In genomic region chr3:27570421-27571106, GRCh38 we compare ENCODE assay signal across 21 cellular contexts.
DNase-seq lines count a peak whose midpoint lies in the region; ATAC-seq and TF ChIP-seq lines count a peak whose summit lies in the region.
"Had no signal": no experiment of that assay in that cellular context is flagged by ENCODE, and none has a peak within 500 bp of the region (broad histone marks: within the 10 kb centered on the region; RNA-seq: fewer than 3 reads in every experiment).

No MANE protein-coding gene starts in this region.

- no peak for ATAC-seq in CD4-positive, CD25-positive, alpha-beta regulatory T cell (ENCODE audit: low read depth in 2 of 2)
- peak; percentile 63 for ATAC-seq in left ventricle myocardium superior
- ATAC-seq in GM21786 (IDR thresholded peaks at IDR 0.05; ENCODE audit: unreplicated experiment) = no peak
- ATAC-seq in WTC11 = no peak
- no peak for ATAC-seq in stimulated activated naive CD8-positive, alpha-beta T cell treated with anti-CD3 and anti-CD28 coated beads, Interleukin-15, amount 100 ng/mL, for 72 hours
- ATAC-seq: A549; activated naive CD4-positive, alpha-beta T cell treated with anti-CD3 and anti-CD28 coated beads, Interleukin-2, amount 50 U/mL, for 72 hours had no signal

- H3K4me1 ChIP-seq in CD4-positive, CD25-positive, alpha-beta regulatory T cell (ENCODE audit: control insufficient read depth, insufficient read depth, low read length, poor library complexity, severe bottlenecking) = no peaks in the 10 kb centered on the region
- H3K4me1 ChIP-seq in breast epithelium = peaks cover 0 to 4% of the 10 kb centered on the region in 2 donors
- H3K4me1 ChIP-seq in rectal smooth muscle tissue (ENCODE audit: control insufficient read depth, insufficient read depth, low read length) = peaks cover 17% of the 10 kb centered on the region
- H3K4me1 ChIP-seq: BLaER1 had no signal

- peak overlapping the region in 2 of 3 donors; percentile 57 to 77 for H3K27ac Mint-ChIP-seq in CD4-positive, CD25-positive, alpha-beta regulatory T cell
- no peak overlapping the region for H3K27ac Mint-ChIP-seq in WTC11
- H3K27ac Mint-ChIP-seq in stimulated activated naive CD8-positive, alpha-beta T cell treated with anti-CD3 and anti-CD28 coated beads, Interleukin-15, amount 100 ng/mL, for 72 hours = no peak overlapping the region
- H3K27ac Mint-ChIP-seq: activated naive CD4-positive, alpha-beta T cell treated with anti-CD3 and anti-CD28 coated beads, Interleukin-2, amount 50 U/mL, for 72 hours; nephron; progenitor cell of endocrine pancreas had no signal

- no peak overlapping the region for H3K4me3 ChIP-seq in CD4-positive, CD25-positive, alpha-beta regulatory T cell (ENCODE audit: low read depth, low read length)
- H3K4me3 ChIP-seq in breast epithelium (no peak overlapping the region), rectal smooth muscle tissue (ENCODE audit: low read length) (no peak overlapping the region)
- H3K4me3 ChIP-seq: A549, BLaER1 had no signal

- TF ChIP-seq CTCF in breast epithelium (IDR thresholded peaks at IDR 0.05) (no peak), WTC11 (IDR thresholded peaks at IDR 0.05) (no peak)

- intact Hi-C loops in breast epithelium (cut with DNase I; ENCODE audit: low total_unique reads) (no loop called here), left ventricle myocardium superior (cut with micrococcal nuclease) (no loop called here)

- no peaks in the 10 kb centered on the region for H3K27me3 Mint-ChIP-seq in CD4-positive, CD25-positive, alpha-beta regulatory T cell
- H3K27me3 Mint-ChIP-seq in WTC11 (ENCODE audit: low read depth) = no peaks in the 10 kb centered on the region
- no peaks in the 10 kb centered on the region for H3K27me3 Mint-ChIP-seq in stimulated activated naive CD8-positive, alpha-beta T cell treated with anti-CD3 and anti-CD28 coated beads, Interleukin-15, amount 100 ng/mL, for 72 hours
- H3K27me3 Mint-ChIP-seq: progenitor cell of endocrine pancreas had no signal

- no peak overlapping the region for H3K4me3 Mint-ChIP-seq in CD4-positive, CD25-positive, alpha-beta regulatory T cell
- H3K4me3 Mint-ChIP-seq in WTC11 = no peak overlapping the region
- H3K4me3 Mint-ChIP-seq in stimulated activated naive CD8-positive, alpha-beta T cell treated with anti-CD3 and anti-CD28 coated beads, Interleukin-15, amount 100 ng/mL, for 72 hours = no peak overlapping the region
- H3K4me3 Mint-ChIP-seq: nephron had no signal

- H3K9me3 ChIP-seq in CD4-positive, CD25-positive, alpha-beta regulatory T cell (ENCODE audit: control insufficient read depth in 2 of 2, low read length in 2 of 2) = no peaks in the 10 kb centered on the region
- no peaks in the 10 kb centered on the region for H3K9me3 ChIP-seq in breast epithelium
- H3K9me3 ChIP-seq: A549, BLaER1 had no signal

- H3K27me3 ChIP-seq in CD4-positive, CD25-positive, alpha-beta regulatory T cell (ENCODE audit: control insufficient read depth, insufficient read depth, low read length) = no peaks in the 10 kb centered on the region
- H3K27me3 ChIP-seq in breast epithelium = no peaks in the 10 kb centered on the region
- H3K27me3 ChIP-seq in rectal smooth muscle tissue (ENCODE audit: control insufficient read depth, insufficient read depth, low read length) = no peaks in the 10 kb centered on the region
- H3K27me3 ChIP-seq: BLaER1 had no signal

- H3K9me3 Mint-ChIP-seq in CD4-positive, CD25-positive, alpha-beta regulatory T cell = peaks cover 0 to 2% (median 0%) of the 10 kb centered on the region in 7 donors
- no peaks in the 10 kb centered on the region for H3K9me3 Mint-ChIP-seq in WTC11
- H3K9me3 Mint-ChIP-seq in stimulated activated naive CD8-positive, alpha-beta T cell treated with anti-CD3 and anti-CD28 coated beads, Interleukin-15, amount 100 ng/mL, for 72 hours = no peaks in the 10 kb centered on the region
- H3K9me3 Mint-ChIP-seq: nephron had no signal

- CTCF ChIA-PET in WTC11 (lab: Charles Lee) = no interaction called here

- no peaks in the 10 kb centered on the region for H3K36me3 Mint-ChIP-seq in CD4-positive, CD25-positive, alpha-beta regulatory T cell
- no peaks in the 10 kb centered on the region for H3K36me3 Mint-ChIP-seq in WTC11
- H3K36me3 Mint-ChIP-seq: activated naive CD4-positive, alpha-beta T cell treated with anti-CD3 and anti-CD28 coated beads, Interleukin-2, amount 50 U/mL, for 72 hours had no signal

- H3K27ac ChIP-seq in CD4-positive, CD25-positive, alpha-beta regulatory T cell (ENCODE audit: insufficient read depth, low read length, poor library complexity, severe bottlenecking) = no peak overlapping the region
- H3K27ac ChIP-seq in breast epithelium (peak overlapping the region; percentile 79 to 84), rectal smooth muscle tissue (ENCODE audit: low read depth, low read length) (peak overlapping the region; percentile 73)
- H3K27ac ChIP-seq: BLaER1 had no signal

- H3K36me3 ChIP-seq in CD4-positive, CD25-positive, alpha-beta regulatory T cell (ENCODE audit: control insufficient read depth, insufficient read depth, low read length) = no peaks in the 10 kb centered on the region
- H3K36me3 ChIP-seq in breast epithelium (no peaks in the 10 kb centered on the region), rectal smooth muscle tissue (ENCODE audit: control insufficient read depth, insufficient read depth, low read length) (no peaks in the 10 kb centered on the region)
- H3K36me3 ChIP-seq: BLaER1 had no signal

- H3K9ac ChIP-seq in rectal smooth muscle tissue (ENCODE audit: low read length) = no peak overlapping the region
- H3K9ac ChIP-seq: BLaER1 had no signal

- TF ChIP-seq POLR2A in breast epithelium (IDR thresholded peaks at IDR 0.05) = no peak

- H3K4me1 Mint-ChIP-seq in CD4-positive, CD25-positive, alpha-beta regulatory T cell = no peaks in the 10 kb centered on the region
- H3K4me1 Mint-ChIP-seq in WTC11 = peaks cover 17% of the 10 kb centered on the region
- peaks cover 6% of the 10 kb centered on the region for H3K4me1 Mint-ChIP-seq in stimulated activated naive CD8-positive, alpha-beta T cell treated with anti-CD3 and anti-CD28 coated beads, Interleukin-15, amount 100 ng/mL, for 72 hours

- DNase-seq in CD4-positive, CD25-positive, alpha-beta regulatory T cell = no peak
- DNase-seq in breast epithelium (ENCODE audit: low spot score in 2 of 2) (peak in 1 of 2 donors; percentile 45), left ventricle myocardium superior (no peak), WTC11 (ENCODE audit: low spot score) (no peak)
- no peak for DNase-seq in stimulated activated CD4-positive, alpha-beta T cell treated with anti-CD3 and anti-CD28 coated beads, Interleukin-4, amount 100 ng/mL, for 24 hours
- no peak for DNase-seq in stimulated activated naive CD8-positive, alpha-beta T cell treated with anti-CD3 and anti-CD28 coated beads, Interleukin-15, amount 100 ng/mL, for 72 hours
- DNase-seq: activated CD4-positive, alpha-beta T cell treated with anti-CD3 and anti-CD28 coated beads for 48 hours; effector CD8-positive, alpha-beta T cell; erythroblast; NCI-H1092; NCI-H1930; NCI-H226; NCI-H774; T-helper 1 cell had no signal

- POLR2A ChIA-PET in WTC11 (lab: Charles Lee) = no interaction called here

TF ChIP-seq in WTC11, 78 proteins besides CTCF, POLR2A, EP300 and RAD21 (continues in another document):
- no peak for TF ChIP-seq GABPB1 (CRISPR knock-in tag; IDR thresholded peaks at IDR 0.05)
- no peak for TF ChIP-seq ZNF423 (CRISPR knock-in tag; IDR thresholded peaks at IDR 0.05)
- no peak for TF ChIP-seq JUN (CRISPR knock-in tag; IDR thresholded peaks at IDR 0.05)
- TF ChIP-seq SOX15 (CRISPR knock-in tag; IDR thresholded peaks at IDR 0.05) = no peak
- TF ChIP-seq ZSCAN18 (CRISPR knock-in tag; IDR thresholded peaks at IDR 0.05) = no peak
- no peak for TF ChIP-seq ATF3 (CRISPR knock-in tag; conservative IDR thresholded peaks at IDR 0.05)
- TF ChIP-seq NFYB (CRISPR knock-in tag; conservative IDR thresholded peaks at IDR 0.05; ENCODE audit: low read depth) = no peak
- no peak for TF ChIP-seq ZMAT4 (CRISPR knock-in tag; IDR thresholded peaks at IDR 0.05)
- no peak for TF ChIP-seq CREB1 (CRISPR knock-in tag; IDR thresholded peaks at IDR 0.05)
- TF ChIP-seq, protein P1, sequence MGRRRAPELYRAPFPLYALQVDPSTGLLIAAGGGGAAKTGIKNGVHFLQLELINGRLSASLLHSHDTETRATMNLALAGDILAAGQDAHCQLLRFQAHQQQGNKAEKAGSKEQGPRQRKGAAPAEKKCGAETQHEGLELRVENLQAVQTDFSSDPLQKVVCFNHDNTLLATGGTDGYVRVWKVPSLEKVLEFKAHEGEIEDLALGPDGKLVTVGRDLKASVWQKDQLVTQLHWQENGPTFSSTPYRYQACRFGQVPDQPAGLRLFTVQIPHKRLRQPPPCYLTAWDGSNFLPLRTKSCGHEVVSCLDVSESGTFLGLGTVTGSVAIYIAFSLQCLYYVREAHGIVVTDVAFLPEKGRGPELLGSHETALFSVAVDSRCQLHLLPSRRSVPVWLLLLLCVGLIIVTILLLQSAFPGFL (CRISPR knock-in tag; IDR thresholded peaks at IDR 0.05; ENCODE audit: borderline replicate concordance) = no peak

Comparison
In these comparisons a context has a peak if more than half of its experiments do, and no peak if none do; other contexts are left out.
1. H3K27ac Mint-ChIP-seq: peak in CD4-positive, CD25-positive, alpha-beta regulatory T cell (2 of 3); none in WTC11 (single experiment) and stimulated activated naive CD8-positive, alpha-beta T cell treated with anti-CD3 and anti-CD28 coated beads, Interleukin-15, amount 100 ng/mL, for 72 hours (0 of 2).